7 cellular contexts compared by ENCODE assay signal in the genomic region with DNA sequence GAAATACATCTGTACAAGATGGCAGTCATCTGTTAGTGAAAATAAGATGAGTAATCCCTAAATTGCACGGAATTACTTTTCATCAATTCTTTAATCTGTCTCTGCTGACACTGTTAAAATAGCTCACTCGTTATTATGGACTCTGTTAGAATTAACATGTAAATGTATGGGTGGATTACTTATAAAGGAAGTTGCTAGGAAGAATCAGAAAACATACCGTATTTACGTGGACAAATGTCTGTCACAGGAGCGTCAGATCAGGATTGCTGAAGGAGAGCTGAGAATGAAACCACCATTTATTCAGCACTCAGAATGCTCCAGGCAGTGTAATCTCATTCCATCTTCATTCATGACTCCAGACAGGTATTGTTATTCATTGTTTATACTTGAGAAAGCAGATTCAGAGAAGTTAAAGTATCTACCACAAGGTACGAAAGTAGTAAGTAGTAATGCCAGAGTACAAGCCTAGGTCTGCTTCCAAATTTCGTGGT. TPM values are rescaled to one million over a fixed set of nuclear protein-coding genes. Genes with fewer than 3 reads are reported as not detected.
DNase-seq lines count a peak whose midpoint lies in the region; ATAC-seq and TF ChIP-seq lines count a peak whose summit lies in the region.

No MANE protein-coding gene starts in this region.

- no peak overlapping the region for H3K27ac Mint-ChIP-seq in CD4-positive, alpha-beta memory T cell

- H3K4me3 ChIP-seq in HUES64 (ENCODE audit: low read length) (peak overlapping the region; percentile 75), WI38 (ENCODE audit: low read depth, low read length) (peak overlapping the region; percentile 67), iPS-18a (ENCODE audit: low read length) (peak overlapping the region; percentile 87), stomach smooth muscle (ENCODE audit: low read length in 2 of 2) (peak overlapping the region; percentile 83 to 92)
- no peak overlapping the region for H3K4me3 ChIP-seq in CD4-positive, alpha-beta memory T cell (ENCODE audit: low read length in 2 of 2)

- no peaks in the 10 kb centered on the region for H3K9me3 Mint-ChIP-seq in CD4-positive, alpha-beta memory T cell

- CTCF ChIA-PET in CD4-positive, alpha-beta memory T cell (lab: Charles Lee; ENCODE audit: partially characterized antibody): no interaction called here

- H3K27me3 ChIP-seq in HUES64 (ENCODE audit: insufficient read depth, low read length): no peaks in the 10 kb centered on the region
- no peaks in the 10 kb centered on the region for H3K27me3 ChIP-seq in iPS-18a (ENCODE audit: control insufficient read depth, insufficient read depth, low read length)
- no peaks in the 10 kb centered on the region for H3K27me3 ChIP-seq in stomach smooth muscle (ENCODE audit: control insufficient read depth in 1 of 2, insufficient read depth in 2 of 2, low read length in 2 of 2)
- no peaks in the 10 kb centered on the region for H3K27me3 ChIP-seq in CD4-positive, alpha-beta memory T cell (ENCODE audit: insufficient read depth, low read length)

- no peak overlapping the region for H3K4me3 Mint-ChIP-seq in CD4-positive, alpha-beta memory T cell

- peaks cover 9% of the 10 kb centered on the region; the same call in 1 of the 2 replicates for H3K36me3 ChIP-seq in HUES64 (ENCODE audit: insufficient read depth, low read length)
- H3K36me3 ChIP-seq in iPS-18a (ENCODE audit: control insufficient read depth, low read depth, low read length): no peaks in the 10 kb centered on the region
- no peaks in the 10 kb centered on the region for H3K36me3 ChIP-seq in stomach smooth muscle (ENCODE audit: control insufficient read depth in 2 of 2, insufficient read depth in 2 of 2, low read length in 2 of 2)
- no peaks in the 10 kb centered on the region for H3K36me3 ChIP-seq in CD4-positive, alpha-beta memory T cell (ENCODE audit: insufficient read depth, low read length)

- H3K9ac ChIP-seq in HUES64 (ENCODE audit: low read depth, low read length) (peak overlapping the region; percentile 79; the same call in 1 of the 2 replicates), iPS-18a (ENCODE audit: low read length) (peak overlapping the region; percentile 69), stomach smooth muscle (ENCODE audit: low read length in 2 of 2) (peak overlapping the region; percentile 77 to 82)

- no peaks in the 10 kb centered on the region for H3K36me3 Mint-ChIP-seq in CD4-positive, alpha-beta memory T cell

- peaks cover 15% of the 10 kb centered on the region for H3K4me1 ChIP-seq in HUES64 (ENCODE audit: insufficient read depth, low read length)
- H3K4me1 ChIP-seq in iPS-18a (ENCODE audit: control insufficient read depth, low read depth, low read length): peaks cover 8% of the 10 kb centered on the region
- H3K4me1 ChIP-seq in stomach smooth muscle (ENCODE audit: control insufficient read depth, insufficient read depth, low read length): peaks cover 3% of the 10 kb centered on the region
- H3K4me1 ChIP-seq in CD4-positive, alpha-beta memory T cell (ENCODE audit: insufficient read depth, low read length): peaks cover 14% of the 10 kb centered on the region

- 20% methylated on average over 5 of the region's 7 CpGs for WGBS in HUES64

- H3K27me3 Mint-ChIP-seq in CD4-positive, alpha-beta memory T cell: peaks cover 11 to 18% of the 10 kb centered on the region in 2 donors

- TF ChIP-seq CTCF in WI38 (IDR thresholded peaks at IDR 0.05; ENCODE audit: low read depth, low read length): no peak

- no peak for DNase-seq in T-helper 9 cell
- DNase-seq in CD4-positive, alpha-beta memory T cell: no peak

- H3K27ac ChIP-seq in HUES64 (ENCODE audit: low read depth, low read length) (no peak overlapping the region), iPS-18a (ENCODE audit: low read length) (no peak overlapping the region), stomach smooth muscle (ENCODE audit: low read length) (peak overlapping the region; percentile 4)
- H3K27ac ChIP-seq in CD4-positive, alpha-beta memory T cell (ENCODE audit: low read depth, low read length): no peak overlapping the region

- intact Hi-C loops in CD4-positive, alpha-beta memory T cell (cut with micrococcal nuclease): loop anchor here (5.0 kb wide), 2 partner anchors 464 to 569 kb away; a partner anchor contains a TSS

- no peaks in the 10 kb centered on the region for H3K9me3 ChIP-seq in HUES64 (ENCODE audit: insufficient read depth, low read depth, low read length)
- H3K9me3 ChIP-seq in iPS-18a (ENCODE audit: control insufficient read depth, low read depth, low read length): no peaks in the 10 kb centered on the region
- H3K9me3 ChIP-seq in stomach smooth muscle (ENCODE audit: control insufficient read depth in 2 of 2, low read length in 2 of 2): no peaks in the 10 kb centered on the region
- no peaks in the 10 kb centered on the region for H3K9me3 ChIP-seq in CD4-positive, alpha-beta memory T cell (ENCODE audit: control insufficient read depth in 1 of 2, low read length in 2 of 2)

- no peak for ATAC-seq in HG02642 (IDR thresholded peaks at IDR 0.05; ENCODE audit: poor library complexity, unreplicated experiment)

- peaks cover 0 to 4% (median under 1%) of the 10 kb centered on the region in 4 donors for H3K4me1 Mint-ChIP-seq in CD4-positive, alpha-beta memory T cell

- POLR2A ChIA-PET in CD4-positive, alpha-beta memory T cell (lab: Charles Lee; ENCODE audit: partially characterized antibody): no interaction called here

RNA-seq across cellular contexts. Expression of a gene that starts 1.3 kb away (rescaled TPM):
- polyA plus RNA-seq in HUES64 (2013, experiment 1 of 2): 2.0 TPM
- 2.6 TPM for polyA plus RNA-seq in HUES64 (2013, experiment 2 of 2)
- under 1 TPM; 0.22 to 0.23 TPM for total RNA-seq in CD4-positive, alpha-beta memory T cell
- polyA plus RNA-seq in CD4-positive, alpha-beta memory T cell: under 1 TPM in 1 of 2 donors, not detected in 1; 0.06 TPM

Comparison
In these comparisons a context has a peak if more than half of its experiments do, and no peak if none do; other contexts are left out.
1. H3K4me3 ChIP-seq: peak in HUES64 (single experiment), WI38 (single experiment), iPS-18a (single experiment) and stomach smooth muscle (2 of 2); none in CD4-positive, alpha-beta memory T cell (0 of 2).
2. Peak in every context shown above with its lines, with median percentiles within 50 percentile points of each other: H3K9ac ChIP-seq.